ENCODE assay signal across 22 cellular contexts in genomic region chr9:133071484-133072150, GRCh38.
"Had no signal": no experiment of that assay in that cellular context is flagged by ENCODE, and none has a peak within 500 bp of the region (broad histone marks: within the 10 kb centered on the region; RNA-seq: fewer than 3 reads in every experiment).

No MANE protein-coding gene starts in this region.

- H3K27ac Mint-ChIP-seq: activated CD8-positive, alpha-beta T cell treated with anti-CD3 and anti-CD28 coated beads, Interleukin-2, amount 10 ng/mL, durations not matched to agents 7 days and 5 days; activated naive CD8-positive, alpha-beta T cell treated with anti-CD3 and anti-CD28 coated beads, Interleukin-2, amount 10 ng/mL, durations not matched to agents 7 days and 5 days; brain; natural killer cell treated with Interleukin-12 subunit alpha and Interleukin-12 subunit beta and Interleukin-15 and Interleukin-18, amount 100 ng/mL, for 72 hours; stimulated activated naive CD8-positive, alpha-beta T cell treated with anti-CD3 and anti-CD28 coated beads, Interleukin-15, amount 100 ng/mL, for 72 hours had no signal

- DNase-seq: activated CD4-positive, alpha-beta T cell treated with anti-CD3 and anti-CD28 coated beads for 48 hours; activated CD8-positive, alpha-beta T cell treated with anti-CD3 and anti-CD28 coated beads, Interleukin-2, amount 10 ng/mL, durations not matched to agents 7 days and 5 days; activated gamma-delta T cell treated with Interleukin-2 at 50 U/mL for 16 hours; activated naive CD8-positive, alpha-beta T cell treated with anti-CD3 and anti-CD28 coated beads, Interleukin-2, amount 10 ng/mL, durations not matched to agents 7 days and 5 days; activated T-cell treated with anti-CD3 and anti-CD28 coated beads, Interleukin-2, amount 50 U/mL, for 4 hours; caudate nucleus; colonic mucosa; erythroblast; foreskin melanocyte; hypothalamus; islet precursor cell; retina; stimulated activated CD8-positive, alpha-beta memory T cell treated with anti-CD3 and anti-CD28 coated beads, Interleukin-4, amount 100 ng/mL, for 48 hours; stimulated activated naive CD8-positive, alpha-beta T cell treated with anti-CD3 and anti-CD28 coated beads, Interleukin-15, amount 100 ng/mL, for 72 hours; SW 1271; T-helper 2 cell; transverse colon had no signal

- H3K4me1 ChIP-seq: colonic mucosa, suprapubic skin, vagina had no signal

- H3K27ac ChIP-seq: colonic mucosa, suprapubic skin, transverse colon, vagina had no signal

- H3K9me3 ChIP-seq: colonic mucosa, suprapubic skin, transverse colon, vagina had no signal

- H3K27me3 Mint-ChIP-seq: brain; natural killer cell treated with Interleukin-12 subunit alpha and Interleukin-12 subunit beta and Interleukin-15 and Interleukin-18, amount 100 ng/mL, for 72 hours; stimulated activated naive CD8-positive, alpha-beta T cell treated with anti-CD3 and anti-CD28 coated beads, Interleukin-15, amount 100 ng/mL, for 72 hours had no signal

- H3K36me3 Mint-ChIP-seq: brain; natural killer cell treated with Interleukin-12 subunit alpha and Interleukin-12 subunit beta and Interleukin-15 and Interleukin-18, amount 100 ng/mL, for 72 hours had no signal

- H3K4me3 Mint-ChIP-seq: activated CD8-positive, alpha-beta T cell treated with anti-CD3 and anti-CD28 coated beads, Interleukin-2, amount 10 ng/mL, durations not matched to agents 7 days and 5 days; activated naive CD8-positive, alpha-beta T cell treated with anti-CD3 and anti-CD28 coated beads, Interleukin-2, amount 10 ng/mL, durations not matched to agents 7 days and 5 days; activated T-cell treated with anti-CD3 and anti-CD28 coated beads, Interleukin-2, amount 50 U/mL, for 4 hours; brain; natural killer cell treated with Interleukin-12 subunit alpha and Interleukin-12 subunit beta and Interleukin-15 and Interleukin-18, amount 100 ng/mL, for 72 hours; stimulated activated naive CD8-positive, alpha-beta T cell treated with anti-CD3 and anti-CD28 coated beads, Interleukin-15, amount 100 ng/mL, for 72 hours had no signal

- H3K4me3 ChIP-seq: colonic mucosa, lung, suprapubic skin, transverse colon, vagina had no signal

- H3K4me1 Mint-ChIP-seq: activated naive CD8-positive, alpha-beta T cell treated with anti-CD3 and anti-CD28 coated beads, Interleukin-2, amount 10 ng/mL, durations not matched to agents 7 days and 5 days; brain; stimulated activated naive CD8-positive, alpha-beta T cell treated with anti-CD3 and anti-CD28 coated beads, Interleukin-15, amount 100 ng/mL, for 72 hours had no signal

- ATAC-seq: activated CD8-positive, alpha-beta T cell treated with anti-CD3 and anti-CD28 coated beads, Interleukin-2, amount 10 ng/mL, durations not matched to agents 7 days and 5 days; activated T-cell treated with anti-CD3 and anti-CD28 coated beads, Interleukin-2, amount 50 U/mL, for 4 hours; natural killer cell treated with Interleukin-12 subunit alpha and Interleukin-12 subunit beta and Interleukin-15 and Interleukin-18, amount 100 ng/mL, for 72 hours had no signal

- H3K9me3 Mint-ChIP-seq: activated naive CD8-positive, alpha-beta T cell treated with anti-CD3 and anti-CD28 coated beads, Interleukin-2, amount 10 ng/mL, durations not matched to agents 7 days and 5 days; activated T-cell treated with anti-CD3 and anti-CD28 coated beads, Interleukin-2, amount 50 U/mL, for 4 hours; brain; natural killer cell treated with Interleukin-12 subunit alpha and Interleukin-12 subunit beta and Interleukin-15 and Interleukin-18, amount 100 ng/mL, for 72 hours; stimulated activated naive CD8-positive, alpha-beta T cell treated with anti-CD3 and anti-CD28 coated beads, Interleukin-15, amount 100 ng/mL, for 72 hours had no signal

- H3K27me3 ChIP-seq: colonic mucosa, suprapubic skin, transverse colon, vagina had no signal

- H3K36me3 ChIP-seq: colonic mucosa, suprapubic skin, transverse colon, vagina had no signal
